Comparison of ENCODE assay signal across 13 cellular contexts in genomic region chr14:35161231-35161630, GRCh38. TPM values are rescaled to one million over a fixed set of nuclear protein-coding genes. Genes with fewer than 3 reads are reported as not detected.
DNase-seq lines count a peak whose midpoint lies in the region; ATAC-seq and TF ChIP-seq lines count a peak whose summit lies in the region.
"Had no signal": no experiment of that assay in that cellular context is flagged by ENCODE, and none has a peak within 500 bp of the region (broad histone marks: within the 10 kb centered on the region; RNA-seq: fewer than 3 reads in every experiment).

No MANE protein-coding gene starts in this region.

- H3K36me3 Mint-ChIP-seq in activated naive CD4-positive, alpha-beta T cell treated with anti-CD3 and anti-CD28 coated beads, Interleukin-2, amount 50 U/mL, for 24 hours: peaks cover 19% of the 10 kb centered on the region
- peaks cover 16% of the 10 kb centered on the region for H3K36me3 Mint-ChIP-seq in T-helper 17 cell (ENCODE audit: low read depth)
- peaks cover 49% of the 10 kb centered on the region for H3K36me3 Mint-ChIP-seq in stimulated activated naive CD8-positive, alpha-beta T cell treated with anti-CD3 and anti-CD28 coated beads, Interleukin-15, Interleukin-2, amounts not matched to agents 100 ng/mL and 50 ng/mL, for 24 hours (ENCODE audit: low read depth)

- no peak for DNase-seq in activated naive CD4-positive, alpha-beta T cell (lab: John Stamatoyannopoulos, UW)
- DNase-seq in T-helper 17 cell: no peak
- peak; percentile 63 for DNase-seq in epithelial cell of esophagus (ENCODE audit: low read depth)
- no peak for DNase-seq in cardiac septum (ENCODE audit: low spot score)
- no peak for DNase-seq in amniotic stem cell (lab: John Stamatoyannopoulos, UW)
- no peak for DNase-seq in WERI-Rb-1
- DNase-seq: BE2C, body of pancreas, NCI-H2227 treated with DMSO at 0.1 percent for 48 hours, stomach had no signal

- H3K27me3 ChIP-seq in WERI-Rb-1 (ENCODE audit: insufficient read depth, low read depth, severe bottlenecking): no peaks in the 10 kb centered on the region
- H3K27me3 ChIP-seq: BE2C, body of pancreas, stomach had no signal

- H3K4me3 ChIP-seq in epithelial cell of esophagus (ENCODE audit: low read length) (no peak overlapping the region), WERI-Rb-1 (ENCODE audit: low read depth, low read length) (no peak overlapping the region)
- H3K4me3 ChIP-seq: body of pancreas, stomach had no signal

- no peaks in the 10 kb centered on the region for H3K9me3 ChIP-seq in T-helper 17 cell (ENCODE audit: control insufficient read depth, low read length, poor library complexity, severe bottlenecking)
- H3K9me3 ChIP-seq in WERI-Rb-1 (ENCODE audit: severe bottlenecking): no peaks in the 10 kb centered on the region
- H3K9me3 ChIP-seq: BE2C, body of pancreas, stomach had no signal

- H3K27ac ChIP-seq in WERI-Rb-1: no peak overlapping the region
- H3K27ac ChIP-seq: body of pancreas, stomach had no signal

- no peaks in the 10 kb centered on the region for H3K36me3 ChIP-seq in WERI-Rb-1

- peak overlapping the region; percentile 11 for H3K27ac Mint-ChIP-seq in activated naive CD4-positive, alpha-beta T cell treated with anti-CD3 and anti-CD28 coated beads, Interleukin-2, amount 50 U/mL, for 24 hours
- peak overlapping the region; percentile 87 for H3K27ac Mint-ChIP-seq in T-helper 17 cell
- H3K27ac Mint-ChIP-seq in stimulated activated naive CD8-positive, alpha-beta T cell treated with anti-CD3 and anti-CD28 coated beads, Interleukin-15, Interleukin-2, amounts not matched to agents 100 ng/mL and 50 ng/mL, for 24 hours: peak overlapping the region; percentile 54

- peak; percentile 92 for ATAC-seq in T-helper 17 cell
- ATAC-seq: body of pancreas, WTC11 had no signal

- H3K4me1 Mint-ChIP-seq in activated naive CD4-positive, alpha-beta T cell treated with anti-CD3 and anti-CD28 coated beads, Interleukin-2, amount 50 U/mL, for 24 hours: peaks cover 43% of the 10 kb centered on the region
- H3K4me1 Mint-ChIP-seq in T-helper 17 cell: peaks cover 33% of the 10 kb centered on the region
- H3K4me1 Mint-ChIP-seq in stimulated activated naive CD8-positive, alpha-beta T cell treated with anti-CD3 and anti-CD28 coated beads, Interleukin-15, Interleukin-2, amounts not matched to agents 100 ng/mL and 50 ng/mL, for 24 hours (ENCODE audit: low read depth): peaks cover 44% of the 10 kb centered on the region

- H3K27me3 Mint-ChIP-seq in activated naive CD4-positive, alpha-beta T cell treated with anti-CD3 and anti-CD28 coated beads, Interleukin-2, amount 50 U/mL, for 24 hours: no peaks in the 10 kb centered on the region
- H3K27me3 Mint-ChIP-seq in T-helper 17 cell: no peaks in the 10 kb centered on the region
- H3K27me3 Mint-ChIP-seq in stimulated activated naive CD8-positive, alpha-beta T cell treated with anti-CD3 and anti-CD28 coated beads, Interleukin-15, Interleukin-2, amounts not matched to agents 100 ng/mL and 50 ng/mL, for 24 hours: no peaks in the 10 kb centered on the region

- H3K9me3 Mint-ChIP-seq in activated naive CD4-positive, alpha-beta T cell treated with anti-CD3 and anti-CD28 coated beads, Interleukin-2, amount 50 U/mL, for 24 hours: no peaks in the 10 kb centered on the region
- H3K9me3 Mint-ChIP-seq in stimulated activated naive CD8-positive, alpha-beta T cell treated with anti-CD3 and anti-CD28 coated beads, Interleukin-15, Interleukin-2, amounts not matched to agents 100 ng/mL and 50 ng/mL, for 24 hours: no peaks in the 10 kb centered on the region
- H3K9me3 Mint-ChIP-seq: WTC11 had no signal

- no peak for TF ChIP-seq CTCF in epithelial cell of esophagus (IDR thresholded peaks at IDR 0.05; ENCODE audit: insufficient read depth, low read depth, low read length, missing control alignments)
- TF ChIP-seq CTCF in WERI-Rb-1 (IDR thresholded peaks at IDR 0.05; ENCODE audit: low read depth, low read length): no peak

- intact Hi-C loops in cardiac septum (cut with DNase I): no loop called here

- no peak overlapping the region for H3K4me3 Mint-ChIP-seq in activated naive CD4-positive, alpha-beta T cell treated with anti-CD3 and anti-CD28 coated beads, Interleukin-2, amount 50 U/mL, for 24 hours
- H3K4me3 Mint-ChIP-seq in T-helper 17 cell: peak overlapping the region; percentile 19
- peak overlapping the region; percentile 1 for H3K4me3 Mint-ChIP-seq in stimulated activated naive CD8-positive, alpha-beta T cell treated with anti-CD3 and anti-CD28 coated beads, Interleukin-15, Interleukin-2, amounts not matched to agents 100 ng/mL and 50 ng/mL, for 24 hours
- H3K4me3 Mint-ChIP-seq: WTC11 had no signal

RNA-seq across cellular contexts. Expression of gene PRORP, which starts 38.9 kb away (rescaled TPM):
- total RNA-seq in T-helper 17 cell: 10 to 100 TPM; 42.5 to 43.6 TPM
- total RNA-seq in cardiac septum: 19.6 TPM

RNA-seq across cellular contexts. Expression of gene PPP2R3C, which starts 39.4 kb away (rescaled TPM):
- total RNA-seq in T-helper 17 cell (10 to 100 TPM; 37.7 to 41.7 TPM), cardiac septum (26.1 TPM)

Comparison
In these comparisons a context has a peak if more than half of its experiments do, and no peak if none do; other contexts are left out.
1. H3K27ac Mint-ChIP-seq: peak in every context shown above with its lines; median percentile 87 in T-helper 17 cell; 54 in stimulated activated naive CD8-positive, alpha-beta T cell treated with anti-CD3 and anti-CD28 coated beads, Interleukin-15, Interleukin-2, amounts not matched to agents 100 ng/mL and 50 ng/mL, for 24 hours; 11 in activated naive CD4-positive, alpha-beta T cell treated with anti-CD3 and anti-CD28 coated beads, Interleukin-2, amount 50 U/mL, for 24 hours.